In the genomic region with DNA sequence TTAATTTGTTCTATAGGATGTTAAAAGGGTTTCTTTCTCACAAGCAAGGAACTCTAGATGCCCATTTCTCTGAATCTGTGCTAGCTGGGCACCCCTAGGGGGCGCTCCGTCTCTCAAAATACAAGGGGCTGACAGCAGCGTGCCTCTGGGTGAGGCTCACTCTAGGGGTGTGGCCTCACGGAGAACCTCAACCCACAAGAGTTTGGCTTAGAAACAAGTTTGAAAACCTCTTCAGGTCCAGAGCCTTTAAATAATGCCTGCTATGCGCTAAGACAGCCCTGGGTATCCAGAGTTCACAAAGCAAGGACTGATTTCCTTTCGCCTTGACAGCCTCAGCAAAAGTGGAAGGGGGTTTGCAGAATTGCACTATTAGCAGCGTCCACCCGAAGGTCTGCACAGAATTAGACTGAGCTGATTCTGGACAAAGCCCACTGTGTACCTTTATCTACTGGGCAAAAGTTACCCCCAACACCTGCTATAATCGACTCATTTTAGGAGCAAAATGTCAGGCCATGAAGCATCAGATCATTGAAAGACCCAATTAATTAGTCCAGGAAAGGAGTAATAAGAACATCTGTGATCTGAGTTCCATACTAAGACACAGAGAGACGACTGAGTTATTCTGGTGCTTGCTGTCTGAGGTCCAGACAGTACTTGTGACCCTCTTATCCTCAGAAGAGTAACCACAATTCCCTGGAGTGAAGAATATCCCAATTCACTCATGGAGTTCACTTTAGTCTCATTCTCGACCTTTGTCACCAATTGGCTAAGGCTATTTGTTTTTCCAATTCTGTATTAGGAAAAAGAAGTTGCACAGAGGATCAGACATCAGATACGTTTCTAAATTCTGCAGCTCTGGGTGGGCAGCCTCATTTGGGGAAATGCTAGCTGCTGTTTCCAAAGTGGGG, we compare ENCODE assay signal across 8 cellular contexts. TPM values are rescaled to one million over a fixed set of nuclear protein-coding genes. Genes with fewer than 3 reads are reported as not detected.
DNase-seq lines count a peak whose midpoint lies in the region; ATAC-seq and TF ChIP-seq lines count a peak whose summit lies in the region.

No MANE protein-coding gene starts in this region.

- H3K27me3 Mint-ChIP-seq in activated CD4-positive, alpha-beta memory T cell treated with anti-CD3 and anti-CD28 coated beads, Interleukin-2, amount 10 ng/mL, durations not matched to agents 7 days and 5 days = peaks cover 50% of the 10 kb centered on the region

- peaks cover 24% of the 10 kb centered on the region for H3K4me1 Mint-ChIP-seq in activated CD4-positive, alpha-beta memory T cell treated with anti-CD3 and anti-CD28 coated beads, Interleukin-2, amount 10 ng/mL, durations not matched to agents 7 days and 5 days

- H3K4me1 ChIP-seq in ectodermal cell (ENCODE audit: control insufficient read depth, insufficient read depth, low read length) (peaks cover 3% of the 10 kb centered on the region), lower lobe of right lung (peaks cover 29% of the 10 kb centered on the region)

- ATAC-seq in GM19372 (IDR thresholded peaks at IDR 0.05; ENCODE audit: low read depth, unreplicated experiment) (peak; percentile 96), HG03520 (IDR thresholded peaks at IDR 0.05; ENCODE audit: unreplicated experiment) (peak; percentile 95), lower lobe of right lung (peak; percentile 97 to 98)

- H3K36me3 Mint-ChIP-seq in activated CD4-positive, alpha-beta memory T cell treated with anti-CD3 and anti-CD28 coated beads, Interleukin-2, amount 10 ng/mL, durations not matched to agents 7 days and 5 days (ENCODE audit: low read depth) = no peaks in the 10 kb centered on the region

- intact Hi-C loops in lower lobe of right lung (cut with DNase I) = loop anchor here (10.0 kb wide), 1 partner anchor 117 kb away; no protein-coding TSS in a partner anchor

- WGBS in ectodermal cell, 2 experiments = 31% methylated on average over 12 of the region's 12 CpGs

- no peaks in the 10 kb centered on the region for H3K9me3 ChIP-seq in ectodermal cell (ENCODE audit: control insufficient read depth, low read length)
- no peaks in the 10 kb centered on the region for H3K9me3 ChIP-seq in lower lobe of right lung

- H3K9me3 Mint-ChIP-seq in activated CD4-positive, alpha-beta memory T cell treated with anti-CD3 and anti-CD28 coated beads, Interleukin-2, amount 10 ng/mL, durations not matched to agents 7 days and 5 days = no peaks in the 10 kb centered on the region

- H3K27ac Mint-ChIP-seq in activated CD4-positive, alpha-beta memory T cell treated with anti-CD3 and anti-CD28 coated beads, Interleukin-2, amount 10 ng/mL, durations not matched to agents 7 days and 5 days = no peak overlapping the region

- TF ChIP-seq CTCF in C4-2B (conservative IDR thresholded peaks at IDR 0.05) (peak; percentile 99), lower lobe of right lung (IDR thresholded peaks at IDR 0.05) (peak; percentile 97)

- H3K4me3 Mint-ChIP-seq in activated CD4-positive, alpha-beta memory T cell treated with anti-CD3 and anti-CD28 coated beads, Interleukin-2, amount 10 ng/mL, durations not matched to agents 7 days and 5 days = peak overlapping the region; percentile 65

- POLR2A ChIA-PET in activated CD4-positive, alpha-beta memory T cell treated with anti-CD3 and anti-CD28 coated beads, Interleukin-2, amount 10 ng/mL, durations not matched to agents 7 days and 5 days (lab: Charles Lee) = interaction anchor here (0.8 to 1.2 kb wide), 3 partner anchors 36 to 93 kb away, joined by 3 to 4 read pairs (median 3); no protein-coding TSS in a partner anchor

- DNase-seq in NCI-H774 (lab: John Stamatoyannopoulos, UW) (peak; percentile 73), lower lobe of right lung (peak; percentile 92)
- peak; percentile 89 for DNase-seq in activated CD4-positive, alpha-beta memory T cell treated with anti-CD3 and anti-CD28 coated beads, Interleukin-2, amount 10 ng/mL, durations not matched to agents 7 days and 5 days
- DNase-seq in stimulated activated CD4-positive, alpha-beta T cell treated with anti-CD3 and anti-CD28 coated beads, Interleukin-4, amount 100 ng/mL, for 48 hours (ENCODE audit: low read depth in 2 of 2) = peak; percentile 77 to 79

- no peaks in the 10 kb centered on the region for H3K36me3 ChIP-seq in ectodermal cell (ENCODE audit: control insufficient read depth, insufficient read depth, low read length)
- no peaks in the 10 kb centered on the region for H3K36me3 ChIP-seq in lower lobe of right lung

- H3K4me3 ChIP-seq in ectodermal cell (ENCODE audit: insufficient read depth, low read depth, low read length) = peak overlapping the region; percentile 26
- H3K4me3 ChIP-seq in lower lobe of right lung = peak overlapping the region; percentile 47

- H3K27me3 ChIP-seq in ectodermal cell (ENCODE audit: control insufficient read depth, insufficient read depth, low read length, poor library complexity, severe bottlenecking) = peaks cover 24% of the 10 kb centered on the region
- no peaks in the 10 kb centered on the region for H3K27me3 ChIP-seq in lower lobe of right lung (ENCODE audit: low read depth)

- H3K27ac ChIP-seq in C4-2B (no peak overlapping the region), ectodermal cell (ENCODE audit: insufficient read depth, low read depth, low read length, poor library complexity, severe bottlenecking) (no peak overlapping the region), lower lobe of right lung (peak overlapping the region; percentile 75)

- CTCF ChIA-PET in activated CD4-positive, alpha-beta memory T cell treated with anti-CD3 and anti-CD28 coated beads, Interleukin-2, amount 10 ng/mL, durations not matched to agents 7 days and 5 days (lab: Charles Lee) = interaction anchor here (0.7 to 4.6 kb wide), 23 partner anchors 8 to 1007 kb away, joined by 3 to 39 read pairs (median 4); partner anchors contain the start of gene ING3

RNA-seq across cellular contexts. Expression of gene CPED1, which starts 0.6 kb away (rescaled TPM):
- not detected for total RNA-seq in activated CD4-positive, alpha-beta memory T cell treated with anti-CD3 and anti-CD28 coated beads, Interleukin-2, amount 10 ng/mL, durations not matched to agents 7 days and 5 days
- polyA plus RNA-seq in ectodermal cell (2013, experiment 1 of 4) = 1.5 TPM
- 0.66 TPM for polyA plus RNA-seq in ectodermal cell (2013, experiment 2 of 4)
- polyA plus RNA-seq in ectodermal cell (2013, experiment 3 of 4) = 1.4 TPM
- 1.3 TPM for polyA plus RNA-seq in ectodermal cell (2013, experiment 4 of 4)
- 38.6 TPM for total RNA-seq in lower lobe of right lung

RNA-seq across cellular contexts. Expression of gene ING3, which starts 37.4 kb away (rescaled TPM):
- 10 to 100 TPM; 22.2 to 26.5 TPM for total RNA-seq in activated CD4-positive, alpha-beta memory T cell treated with anti-CD3 and anti-CD28 coated beads, Interleukin-2, amount 10 ng/mL, durations not matched to agents 7 days and 5 days
- 23.0 TPM for polyA plus RNA-seq in ectodermal cell (2013, experiment 1 of 4)
- 26.2 TPM for polyA plus RNA-seq in ectodermal cell (2013, experiment 2 of 4)
- 21.4 TPM for polyA plus RNA-seq in ectodermal cell (2013, experiment 3 of 4)
- 28.1 TPM for polyA plus RNA-seq in ectodermal cell (2013, experiment 4 of 4)
- total RNA-seq in lower lobe of right lung = 21.5 TPM

Comparison
In these comparisons a context has a peak if more than half of its experiments do, and no peak if none do; other contexts are left out.
1. RNA of gene CPED1, which starts 0.6 kb away (total RNA-seq): 38.6 TPM in lower lobe of right lung (single experiment); not detected in activated CD4-positive, alpha-beta memory T cell treated with anti-CD3 and anti-CD28 coated beads, Interleukin-2, amount 10 ng/mL, durations not matched to agents 7 days and 5 days; every median in the first group is over 10 times any median in the second.
2. Peak in every context shown above with its lines, with median percentiles within 50 percentile points of each other: ATAC-seq and DNase-seq.